In the genomic region with DNA sequence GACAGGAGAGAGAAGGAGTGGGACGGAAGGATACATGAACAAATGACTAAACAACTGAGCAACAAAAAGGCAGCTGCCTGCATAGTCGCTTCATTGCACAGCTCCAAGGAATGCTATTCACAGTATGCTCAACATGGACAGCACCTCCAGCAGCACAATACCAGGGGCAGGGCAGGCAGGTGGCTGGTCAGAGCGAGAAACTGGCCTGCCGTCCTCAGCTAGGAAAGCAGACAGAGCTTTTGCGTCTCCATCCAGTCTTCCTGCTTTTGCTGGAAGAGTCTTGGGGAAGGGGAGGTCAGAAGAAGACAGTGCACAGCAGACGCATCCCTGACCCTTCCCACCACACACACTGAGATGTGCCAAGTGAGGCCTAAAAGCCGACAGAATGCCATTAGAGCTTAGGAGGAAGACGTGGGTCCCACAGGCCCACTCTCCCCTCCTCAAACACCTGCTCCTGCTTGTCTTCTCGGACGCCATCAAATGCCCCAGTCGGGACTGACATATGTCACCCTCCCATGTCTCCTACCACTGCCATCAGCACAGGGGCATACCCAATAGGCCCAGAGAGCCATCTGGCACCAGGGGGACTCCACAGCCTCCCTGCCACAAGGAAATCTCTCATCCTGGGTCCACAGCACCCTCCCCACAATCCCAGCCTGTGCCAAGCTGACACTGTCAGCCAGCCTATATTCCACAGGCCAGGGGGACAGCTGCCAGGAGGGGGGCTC, we compare ENCODE assay signal across 17 cellular contexts. TPM values are rescaled to one million over a fixed set of nuclear protein-coding genes. Genes with fewer than 3 reads are reported as not detected.
DNase-seq lines count a peak whose midpoint lies in the region; ATAC-seq lines count a peak whose summit lies in the region.
"Had no signal": no experiment of that assay in that cellular context is flagged by ENCODE, and none has a peak within 500 bp of the region (broad histone marks: within the 10 kb centered on the region; RNA-seq: fewer than 3 reads in every experiment).

No MANE protein-coding gene starts in this region.

- no peak for ATAC-seq in GM19463 (IDR thresholded peaks at IDR 0.05; ENCODE audit: unreplicated experiment)

- no peaks in the 10 kb centered on the region for H3K4me1 Mint-ChIP-seq in activated CD4-positive, alpha-beta T cell treated with anti-CD3 and anti-CD28 coated beads, Interleukin-2, amount 10 ng/mL, durations not matched to agents 24 days and 14 days

- peaks cover 38% of the 10 kb centered on the region for H3K27me3 Mint-ChIP-seq in activated CD4-positive, alpha-beta T cell treated with anti-CD3 and anti-CD28 coated beads, Interleukin-2, amount 10 ng/mL, durations not matched to agents 24 days and 14 days

- H3K9me3 Mint-ChIP-seq in activated CD4-positive, alpha-beta T cell treated with anti-CD3 and anti-CD28 coated beads, Interleukin-2, amount 10 ng/mL, durations not matched to agents 24 days and 14 days, result no peaks in the 10 kb centered on the region

- DNase-seq in activated CD4-positive, alpha-beta T cell treated with anti-CD3 and anti-CD28 coated beads, Interleukin-2, amount 10 ng/mL, durations not matched to agents 24 days and 14 days, result peak; percentile 34
- DNase-seq in activated CD4-positive, alpha-beta T cell treated with anti-CD3 and anti-CD28 coated beads, Interleukin-2, amount 50 U/mL, for 48 hours, result no peak
- DNase-seq in NCI-H524 treated with DMSO at 0.1 percent for 48 hours (lab: John Stamatoyannopoulos, UW) (peak; percentile 97), iPS-NIHi7 (ENCODE audit: extremely low spot score) (peak; percentile 3), retina (peak; percentile 69), substantia nigra (lab: John Stamatoyannopoulos, UW) (no peak), ureter (ENCODE audit: low spot score) (no peak)
- DNase-seq: 8988T, HCEC 1CT, NCI-H1417, NCI-H2029 treated with DMSO at 0.1 percent for 48 hours, NCI-H2227 treated with DMSO at 0.1 percent for 48 hours, NCI-H69, PC-9 had no signal

- intact Hi-C loops in activated CD4-positive, alpha-beta T cell treated with anti-CD3 and anti-CD28 coated beads, Interleukin-2, amount 10 ng/mL, durations not matched to agents 24 days and 14 days (cut with micrococcal nuclease), result no loop called here

- H3K4me3 Mint-ChIP-seq in activated CD4-positive, alpha-beta T cell treated with anti-CD3 and anti-CD28 coated beads, Interleukin-2, amount 10 ng/mL, durations not matched to agents 24 days and 14 days, result no peak overlapping the region

- H3K27ac Mint-ChIP-seq in activated CD4-positive, alpha-beta T cell treated with anti-CD3 and anti-CD28 coated beads, Interleukin-2, amount 10 ng/mL, durations not matched to agents 24 days and 14 days, result no peak overlapping the region
- H3K27ac Mint-ChIP-seq: IgD-negative memory B cell had no signal

- no peak overlapping the region for H3K27ac ChIP-seq in substantia nigra (ENCODE audit: low read depth, low read length, poor library complexity, severe bottlenecking)
- H3K27ac ChIP-seq: BLaER1 treated with 17β-estradiol and CSF1 and Interleukin-3, amounts not matched to agents 10 nM and 100 nM; PC-9 had no signal

- no peaks in the 10 kb centered on the region for H3K36me3 Mint-ChIP-seq in activated CD4-positive, alpha-beta T cell treated with anti-CD3 and anti-CD28 coated beads, Interleukin-2, amount 10 ng/mL, durations not matched to agents 24 days and 14 days (ENCODE audit: low read depth)

RNA-seq across cellular contexts. Expression of gene RAB6B, which starts 3.9 kb away (rescaled TPM):
- 0.07 and 0.14 TPM in 2 replicates for total RNA-seq in activated CD4-positive, alpha-beta T cell treated with anti-CD3 and anti-CD28 coated beads, Interleukin-2, amount 10 ng/mL, durations not matched to agents 24 days and 14 days
- total RNA-seq in ureter, result 8.2 TPM

Comparison
In these comparisons a context has a peak if more than half of its experiments do, and no peak if none do; other contexts are left out.
1. DNase-seq: peak in activated CD4-positive, alpha-beta T cell treated with anti-CD3 and anti-CD28 coated beads, Interleukin-2, amount 10 ng/mL, durations not matched to agents 24 days and 14 days (single experiment), NCI-H524 treated with DMSO at 0.1 percent for 48 hours (single experiment), iPS-NIHi7 (single experiment) and retina (single experiment); none in activated CD4-positive, alpha-beta T cell treated with anti-CD3 and anti-CD28 coated beads, Interleukin-2, amount 50 U/mL, for 48 hours (0 of 2), substantia nigra (0 of 49) and ureter (single experiment).